In the genomic region with DNA sequence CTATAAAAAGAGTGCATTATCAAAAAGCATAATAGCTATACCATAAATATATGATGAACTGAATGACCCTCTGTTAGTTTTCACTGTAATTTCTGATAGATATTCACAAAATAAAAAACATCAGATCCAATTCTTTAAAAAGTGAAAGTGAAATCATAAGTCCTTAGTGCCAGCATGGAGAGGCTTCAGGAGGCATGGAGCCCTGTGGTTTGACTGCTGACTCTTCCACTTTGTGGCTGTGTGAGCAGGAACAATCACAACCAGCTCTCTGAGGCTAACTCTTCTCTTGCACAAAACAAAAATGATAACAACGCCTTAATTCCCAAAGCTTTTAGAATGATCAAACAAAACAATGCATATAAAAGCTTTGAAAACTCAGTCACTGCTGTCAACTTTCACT, we compare ENCODE assay signal across 1 cellular context.
TF ChIP-seq lines count a peak whose summit lies in the region.

No MANE protein-coding gene starts in this region.

TF ChIP-seq in liver, 16 proteins besides CTCF, POLR2A, EP300 and RAD21 (continued from another document):
- TF ChIP-seq EGR1 (IDR thresholded peaks at IDR 0.05; ENCODE audit: low read depth in 2 of 2), result no peak
- TF ChIP-seq TAF1 (conservative IDR thresholded peaks at IDR 0.05), result no peak
- no peak for TF ChIP-seq GABPA (IDR thresholded peaks at IDR 0.05 in 1 of 2, conservative IDR thresholded peaks at IDR 0.05 in 1 of 2)
- TF ChIP-seq HNF4A (conservative IDR thresholded peaks at IDR 0.05), result no peak
- TF ChIP-seq, protein P1, sequence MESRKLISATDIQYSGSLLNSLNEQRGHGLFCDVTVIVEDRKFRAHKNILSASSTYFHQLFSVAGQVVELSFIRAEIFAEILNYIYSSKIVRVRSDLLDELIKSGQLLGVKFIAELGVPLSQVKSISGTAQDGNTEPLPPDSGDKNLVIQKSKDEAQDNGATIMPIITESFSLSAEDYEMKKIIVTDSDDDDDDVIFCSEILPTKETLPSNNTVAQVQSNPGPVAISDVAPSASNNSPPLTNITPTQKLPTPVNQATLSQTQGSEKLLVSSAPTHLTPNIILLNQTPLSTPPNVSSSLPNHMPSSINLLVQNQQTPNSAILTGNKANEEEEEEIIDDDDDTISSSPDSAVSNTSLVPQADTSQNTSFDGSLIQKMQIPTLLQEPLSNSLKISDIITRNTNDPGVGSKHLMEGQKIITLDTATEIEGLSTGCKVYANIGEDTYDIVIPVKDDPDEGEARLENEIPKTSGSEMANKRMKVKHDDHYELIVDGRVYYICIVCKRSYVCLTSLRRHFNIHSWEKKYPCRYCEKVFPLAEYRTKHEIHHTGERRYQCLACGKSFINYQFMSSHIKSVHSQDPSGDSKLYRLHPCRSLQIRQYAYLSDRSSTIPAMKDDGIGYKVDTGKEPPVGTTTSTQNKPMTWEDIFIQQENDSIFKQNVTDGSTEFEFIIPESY (IDR thresholded peaks at IDR 0.05), result no peak
- TF ChIP-seq HNF4G (IDR thresholded peaks at IDR 0.05), result no peak
- TF ChIP-seq, protein P2, sequence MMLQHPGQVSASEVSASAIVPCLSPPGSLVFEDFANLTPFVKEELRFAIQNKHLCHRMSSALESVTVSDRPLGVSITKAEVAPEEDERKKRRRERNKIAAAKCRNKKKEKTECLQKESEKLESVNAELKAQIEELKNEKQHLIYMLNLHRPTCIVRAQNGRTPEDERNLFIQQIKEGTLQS (IDR thresholded peaks at IDR 0.05), result no peak
- TF ChIP-seq, protein P3, sequence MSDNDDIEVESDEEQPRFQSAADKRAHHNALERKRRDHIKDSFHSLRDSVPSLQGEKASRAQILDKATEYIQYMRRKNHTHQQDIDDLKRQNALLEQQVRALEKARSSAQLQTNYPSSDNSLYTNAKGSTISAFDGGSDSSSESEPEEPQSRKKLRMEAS (IDR thresholded peaks at IDR 0.05), result no peak
- TF ChIP-seq NR2F2 (IDR thresholded peaks at IDR 0.05), result no peak
- no peak for TF ChIP-seq RXRA (IDR thresholded peaks at IDR 0.05)
- no peak for TF ChIP-seq SP1 (IDR thresholded peaks at IDR 0.05)
